20 cellular contexts compared by ENCODE assay signal in genomic region chr9:5818424-5819142, GRCh38.
"Had no signal": no experiment of that assay in that cellular context is flagged by ENCODE, and none has a peak within 500 bp of the region (broad histone marks: within the 10 kb centered on the region; RNA-seq: fewer than 3 reads in every experiment).

No MANE protein-coding gene starts in this region.

- H3K4me3 ChIP-seq: lung, pancreas, sigmoid colon, spleen, uterus had no signal

- FAIRE-seq: pancreas had no signal

- H3K27ac ChIP-seq: neutrophil, pancreas, sigmoid colon, spleen, uterus, VCaP had no signal

- H3K4me1 ChIP-seq: pancreas, sigmoid colon, spleen, uterus had no signal

- DNase-seq: activated CD4-positive, alpha-beta T cell treated with anti-CD3 and anti-CD28 coated beads for 1 hour; activated CD8-positive, alpha-beta memory T cell treated with anti-CD3 and anti-CD28 coated beads for 24 hours; activated CD8-positive, alpha-beta memory T cell treated with anti-CD3 and anti-CD28 coated beads, Interleukin-2, amount 50 U/mL, for 48 hours; activated effector memory CD4-positive, alpha-beta T cell treated with anti-CD3 and anti-CD28 coated beads, Interleukin-2, amount 50 U/mL, for 16 hours; activated naive CD4-positive, alpha-beta T cell treated with anti-CD3 and anti-CD28 coated beads, Interleukin-2, amount 50 U/mL, for 16 hours; activated T-cell treated with anti-CD3 and anti-CD28 coated beads, Interleukin-2, amount 50 U/mL, for 48 hours; aorta; cerebellar nuclear complex; effector CD4-positive, alpha-beta T cell; pancreas; sigmoid colon; spleen; stimulated activated CD8-positive, alpha-beta memory T cell treated with anti-CD3 and anti-CD28 coated beads, Interleukin-4, amount 100 ng/mL, for 48 hours; stimulated activated naive CD4-positive, alpha-beta T cell; T-helper 2 cell; uterus had no signal

- ATAC-seq: natural killer cell treated with Interleukin-12 subunit alpha and Interleukin-12 subunit beta and Interleukin-15 and Interleukin-18, amount 100 ng/mL, for 72 hours; pancreas had no signal

- H3K36me3 ChIP-seq: uterus had no signal

- H3K9me3 ChIP-seq: neutrophil, pancreas, sigmoid colon, spleen, uterus had no signal

- H3K27me3 ChIP-seq: neutrophil, pancreas, sigmoid colon, spleen, uterus had no signal
